ENCODE assay signal across 11 cellular contexts in the genomic region with DNA sequence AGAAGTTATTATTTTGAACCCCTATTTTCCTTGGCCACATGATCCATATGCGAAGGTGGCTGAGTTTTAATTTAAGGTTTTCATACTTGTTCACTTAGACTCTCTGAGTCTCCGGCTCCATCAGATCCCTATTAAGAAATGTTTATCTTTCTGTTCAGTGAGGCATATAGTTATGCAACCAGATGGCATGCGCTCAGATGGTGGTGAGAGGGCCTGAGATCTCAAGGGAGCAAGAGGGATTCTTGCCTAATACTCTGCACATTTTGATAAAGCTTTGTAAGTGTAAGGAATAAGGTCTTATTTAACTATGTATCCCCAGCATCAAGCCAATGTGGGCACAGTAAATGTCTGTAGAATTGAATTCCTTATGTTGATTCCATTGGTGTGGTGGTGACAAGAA.
DNase-seq lines count a peak whose midpoint lies in the region; ATAC-seq, FAIRE-seq and TF ChIP-seq lines count a peak whose summit lies in the region.
"Had no signal": no experiment of that assay in that cellular context is flagged by ENCODE, and none has a peak within 500 bp of the region (broad histone marks: within the 10 kb centered on the region; RNA-seq: fewer than 3 reads in every experiment).

No MANE protein-coding gene starts in this region.

- H3K27ac Mint-ChIP-seq in HFFc6 = no peak overlapping the region
- H3K27ac Mint-ChIP-seq: mesothelial cell of epicardium; stimulated activated naive CD8-positive, alpha-beta T cell treated with anti-CD3 and anti-CD28 coated beads, Interleukin-15, amount 100 ng/mL, for 72 hours had no signal

- no peak for TF ChIP-seq EP300 in K562 (IDR thresholded peaks at IDR 0.05; ENCODE audit: low read length)

- H3K79me2 ChIP-seq in K562 (ENCODE audit: control insufficient read depth, insufficient read depth, low read length) = no peaks in the 10 kb centered on the region

- no peak for TF ChIP-seq POLR2A in K562 (conservative IDR thresholded peaks at IDR 0.05)

- H2AFZ ChIP-seq in K562 (ENCODE audit: low read depth, low read length) = no peak overlapping the region

- in situ Hi-C loops in K562 (cut with MboI) = no loop called here

- H3K9me3 ChIP-seq in K562 (replicated peaks; ENCODE audit: control insufficient read depth, insufficient read depth, low read depth, low read length) (no peaks in the 10 kb centered on the region), kidney (ENCODE audit: control insufficient read depth in 1 of 2, low read length in 2 of 2) (no peaks in the 10 kb centered on the region), tibial artery (no peaks in the 10 kb centered on the region), WERI-Rb-1 (ENCODE audit: severe bottlenecking) (no peaks in the 10 kb centered on the region)

- DNase-seq in HFFc6 (peak; percentile 55), K562 (ENCODE audit: extremely low read depth in 1 of 4, low spot score in 3 of 4) (no peak), kidney (peak; percentile 67), tibial artery (peak; percentile 85 to 88), WERI-Rb-1 (no peak), HuH-7.5 (ENCODE audit: low spot score) (no peak), HPDE6-E6E7 (ENCODE audit: extremely low spot score) (no peak)
- DNase-seq: stimulated activated naive CD8-positive, alpha-beta T cell treated with anti-CD3 and anti-CD28 coated beads, Interleukin-15, amount 100 ng/mL, for 72 hours had no signal

- H3K9me1 ChIP-seq in K562 (ENCODE audit: control insufficient read depth, insufficient read depth, low read length) = no peaks in the 10 kb centered on the region

- no peak for TF ChIP-seq RAD21 in K562 (CRISPR knock-in tag; conservative IDR thresholded peaks at IDR 0.05 in 1 of 2, IDR thresholded peaks at IDR 0.05 in 1 of 2)

- TF ChIP-seq CTCF in HFFc6 (IDR thresholded peaks at IDR 0.05) (no peak), K562 (IDR thresholded peaks at IDR 0.05 in 2 of 3, conservative IDR thresholded peaks at IDR 0.05 in 1 of 3; ENCODE audit: insufficient read depth in 2 of 3, low read depth in 1 of 3, low read length in 3 of 3) (no peak), kidney (IDR thresholded peaks at IDR 0.05; ENCODE audit: borderline replicate concordance, extremely low read depth, insufficient read depth) (no peak), tibial artery (IDR thresholded peaks at IDR 0.05) (no peak), WERI-Rb-1 (IDR thresholded peaks at IDR 0.05; ENCODE audit: low read depth, low read length) (no peak)

- ATAC-seq in K562 (no peak), GM18517 (IDR thresholded peaks at IDR 0.05; ENCODE audit: unreplicated experiment) (no peak)
- ATAC-seq: stimulated activated naive CD8-positive, alpha-beta T cell treated with anti-CD3 and anti-CD28 coated beads, Interleukin-15, amount 100 ng/mL, for 72 hours had no signal

- intact Hi-C loops in K562 (cut with micrococcal nuclease) (no loop called here), kidney (cut with DNase I) (no loop called here), tibial artery (cut with DNase I; ENCODE audit: low total_unique reads) (no loop called here)

- WGBS in K562 (ENCODE audit: insufficient coverage, low coverage, missing lambda C conversion rate) = 47% methylated on average over 3 of the region's 3 CpGs

- BruUV-seq in K562 (replicated peaks; lab: Mats Ljungman, UMichigan) = no TSS peak

- H3K9ac ChIP-seq in K562 (ENCODE audit: insufficient read depth in 1 of 2, low read depth in 2 of 2, low read length in 2 of 2) (no peak overlapping the region), kidney (ENCODE audit: low read length in 2 of 2) (no peak overlapping the region)

- H3K27ac ChIP-seq in K562 (ENCODE audit: extremely low read depth, low read depth, low read length) = no peak overlapping the region
- H3K27ac ChIP-seq in kidney (ENCODE audit: low read depth in 2 of 2, low read length in 2 of 2) = no peak overlapping the region
- H3K27ac ChIP-seq in tibial artery = peak overlapping the region; percentile 39 to 52
- H3K27ac ChIP-seq in WERI-Rb-1 = no peak overlapping the region
- H3K27ac ChIP-seq: VCaP had no signal

- H3K27me3 ChIP-seq in K562 (ENCODE audit: control insufficient read depth in 2 of 2, insufficient read depth in 2 of 2, low read length in 2 of 2) (no peaks in the 10 kb centered on the region), tibial artery (no peaks in the 10 kb centered on the region), WERI-Rb-1 (ENCODE audit: insufficient read depth, low read depth, severe bottlenecking) (no peaks in the 10 kb centered on the region)

- FAIRE-seq in K562 (lab: Jason Lieb, UNC) (peak; percentile 64), kidney (lab: Jason Lieb, UNC) (no peak)

- no peaks in the 10 kb centered on the region for H3K9me3 Mint-ChIP-seq in HFFc6
- H3K9me3 Mint-ChIP-seq: stimulated activated naive CD8-positive, alpha-beta T cell treated with anti-CD3 and anti-CD28 coated beads, Interleukin-15, amount 100 ng/mL, for 72 hours had no signal

- no peaks in the 10 kb centered on the region for H3K36me3 Mint-ChIP-seq in HFFc6 (ENCODE audit: low read depth)
- H3K36me3 Mint-ChIP-seq: mesothelial cell of epicardium had no signal

- H3K36me3 ChIP-seq in K562 (ENCODE audit: control insufficient read depth, insufficient read depth, low read length) (no peaks in the 10 kb centered on the region), kidney (ENCODE audit: control insufficient read depth in 1 of 2, insufficient read depth in 2 of 2, low read length in 2 of 2) (no peaks in the 10 kb centered on the region), tibial artery (no peaks in the 10 kb centered on the region), WERI-Rb-1 (no peaks in the 10 kb centered on the region)

- H3K4me1 Mint-ChIP-seq in HFFc6 (ENCODE audit: low read depth) = peaks cover 25% of the 10 kb centered on the region
- H3K4me1 Mint-ChIP-seq: stimulated activated naive CD8-positive, alpha-beta T cell treated with anti-CD3 and anti-CD28 coated beads, Interleukin-15, amount 100 ng/mL, for 72 hours had no signal

- no peak overlapping the region for H3K4me3 ChIP-seq in K562
- no peak overlapping the region for H3K4me3 ChIP-seq in kidney (ENCODE audit: low read length in 2 of 2)
- no peak overlapping the region for H3K4me3 ChIP-seq in tibial artery
- H3K4me3 ChIP-seq in WERI-Rb-1 (ENCODE audit: low read depth, low read length) = no peak overlapping the region

- POLR2A ChIA-PET in K562 (lab: Yijun Ruan, JAX) = no interaction called here

- H3K4me1 ChIP-seq in K562 (replicated peaks in 1 of 2; ENCODE audit: control insufficient read depth in 2 of 2, insufficient read depth in 2 of 2, low read length in 2 of 2) (peaks cover 0 to 7% of the 10 kb centered on the region in 2 experiments; a peak in 3 of 5 replicates), kidney (ENCODE audit: control insufficient read depth in 1 of 2, insufficient read depth in 1 of 2, low read depth in 1 of 2, low read length in 2 of 2) (peaks cover 0 to 6% of the 10 kb centered on the region in 2 donors), tibial artery (peaks cover 0 to 43% (median 14%) of the 10 kb centered on the region in 4 donors)

- CTCF ChIA-PET in K562 (lab: Yijun Ruan, JAX; ENCODE audit: low intra/inter-chr PET ratio) = no interaction called here

- no peak overlapping the region for H3K4me2 ChIP-seq in K562 (ENCODE audit: insufficient read depth, low read length)

- no peaks in the 10 kb centered on the region; the same call in 1 of the 2 replicates for H3K27me3 Mint-ChIP-seq in HFFc6 (ENCODE audit: insufficient read depth)

- H4K20me1 ChIP-seq in K562 (replicated peaks; ENCODE audit: control insufficient read depth, insufficient read depth, low read length) = no peaks in the 10 kb centered on the region

- no peak overlapping the region for H3K4me3 Mint-ChIP-seq in HFFc6
- H3K4me3 Mint-ChIP-seq: mesothelial cell of epicardium; stimulated activated naive CD8-positive, alpha-beta T cell treated with anti-CD3 and anti-CD28 coated beads, Interleukin-15, amount 100 ng/mL, for 72 hours had no signal

TF ChIP-seq in K562, 482 proteins besides CTCF, POLR2A, EP300 and RAD21 (continues in another document):
- TF ChIP-seq KLF1 (tag; IDR thresholded peaks at IDR 0.05) = no peak
- TF ChIP-seq ZNF518B (CRISPR knock-in tag; IDR thresholded peaks at IDR 0.05) = no peak
- TF ChIP-seq HDAC3 (IDR thresholded peaks at IDR 0.05; ENCODE audit: borderline replicate concordance, partially characterized antibody) = no peak
- TF ChIP-seq DNMT1 (IDR thresholded peaks at IDR 0.05) = no peak
- no peak for TF ChIP-seq PYGO2 (tag; IDR thresholded peaks at IDR 0.05)
- no peak for TF ChIP-seq ZNF282 (CRISPR knock-in tag; IDR thresholded peaks at IDR 0.05)
- no peak for TF ChIP-seq GABPB2 (CRISPR knock-in tag; conservative IDR thresholded peaks at IDR 0.05)
- no peak for TF ChIP-seq ZNF77 (CRISPR knock-in tag; IDR thresholded peaks at IDR 0.05)
- TF ChIP-seq FOXP1 (CRISPR knock-in tag; IDR thresholded peaks at IDR 0.05) = no peak
- TF ChIP-seq ATF7 (IDR thresholded peaks at IDR 0.05) = no peak

Comparison
In these comparisons a context has a peak if more than half of its experiments do, and no peak if none do; other contexts are left out.
1. DNase-seq: peak in HFFc6 (single experiment), kidney (single experiment) and tibial artery (2 of 2); none in K562 (0 of 4), WERI-Rb-1 (single experiment), HuH-7.5 (single experiment) and HPDE6-E6E7 (single experiment).
2. H3K27ac ChIP-seq: peak in tibial artery (2 of 2); none in K562 (single experiment), kidney (0 of 2) and WERI-Rb-1 (single experiment).